ENCODE assay signal across 10 cellular contexts in the genomic region with DNA sequence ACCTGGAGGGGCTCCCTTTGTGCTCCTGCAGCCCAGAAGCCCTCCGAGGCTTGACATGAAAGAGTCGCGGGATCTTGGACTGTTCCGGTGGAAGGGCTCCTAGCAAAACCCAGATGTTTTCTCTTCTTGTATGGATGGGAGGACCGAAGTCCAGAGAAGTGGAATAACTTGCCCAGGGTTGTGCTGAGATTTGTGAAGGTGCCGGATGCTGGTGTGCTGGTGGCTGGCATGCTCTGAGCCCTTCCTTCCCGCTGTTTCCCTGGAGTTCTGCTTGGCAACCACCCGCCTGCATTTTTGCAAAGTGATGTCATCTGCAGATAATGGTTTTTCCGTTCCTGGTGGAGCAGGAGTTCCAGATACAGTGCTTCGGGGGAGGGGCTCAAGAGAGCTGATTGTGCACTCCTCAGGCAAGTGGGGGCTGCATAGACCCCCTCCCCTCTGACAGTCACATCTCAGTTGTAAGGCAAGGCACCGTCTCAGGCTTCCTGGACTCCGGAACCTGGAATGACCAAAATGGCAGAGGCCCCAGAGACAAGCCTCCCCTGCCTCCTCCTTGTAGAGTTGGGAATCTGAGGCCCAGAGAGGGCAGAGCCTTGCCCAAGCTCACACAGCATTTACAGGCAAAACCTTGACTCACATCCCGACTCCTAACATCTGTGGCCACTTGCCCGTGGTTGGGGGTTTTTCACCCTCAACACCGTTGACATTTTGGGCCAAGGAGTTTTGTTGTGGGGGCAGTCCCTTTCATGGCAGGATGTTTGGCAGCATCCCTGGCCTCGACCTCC.
A peak's percentile ranks its signal among the peaks of the same experiment; 100 is the strongest.
DNase-seq lines count a peak whose midpoint lies in the region; ATAC-seq and TF ChIP-seq lines count a peak whose summit lies in the region.
"Had no signal": no experiment of that assay in that cellular context is flagged by ENCODE, and none has a peak within 500 bp of the region (broad histone marks: within the 10 kb centered on the region; RNA-seq: fewer than 3 reads in every experiment).

No MANE protein-coding gene starts in this region.

- DNase-seq in activated T-cell treated with anti-CD3 and anti-CD28 coated beads, Interleukin-2, amount 50 U/mL, for 1 hour = peak; percentile 11
- no peak for DNase-seq in activated T-cell treated with anti-CD3 and anti-CD28 coated beads for 4 hours
- peak; percentile 20 for DNase-seq in Panc1 (ENCODE audit: low read depth, low spot score)
- peak; percentile 78 for DNase-seq in epithelial cell of proximal tubule (ENCODE audit: low read depth)
- no peak for DNase-seq in effector memory CD4-positive, alpha-beta T cell
- DNase-seq in SHP77 treated with DMSO at 0.1 percent for 48 hours (lab: John Stamatoyannopoulos, UW) = no peak
- DNase-seq in OCI-M2 (lab: John Stamatoyannopoulos, UW; ENCODE audit: unreplicated experiment) = no peak
- DNase-seq: activated naive CD8-positive, alpha-beta T cell treated with anti-CD3 and anti-CD28 coated beads, Interleukin-2, amount 10 ng/mL, durations not matched to agents 7 days and 5 days had no signal

- POLR2A ChIA-PET in Panc1 (lab: Charles Lee) = no interaction called here

- peak; percentile 85 for ATAC-seq in Panc1
- ATAC-seq: GM12878 had no signal

- TF ChIP-seq CTCF in Panc1 (IDR thresholded peaks at IDR 0.05) (no peak), epithelial cell of proximal tubule (conservative IDR thresholded peaks at IDR 0.05; ENCODE audit: low read depth, low read length) (no peak)

- no TSS peak for BruUV-seq in Panc1 (replicated peaks; lab: Mats Ljungman, UMichigan)

- H3K9me3 ChIP-seq in Panc1 (ENCODE audit: control insufficient read depth, insufficient read depth, low read depth, low read length) (no peaks in the 10 kb centered on the region), muscle layer of duodenum (ENCODE audit: control insufficient read depth in 1 of 2, low read length in 2 of 2) (no peaks in the 10 kb centered on the region)
- H3K9me3 ChIP-seq in effector memory CD4-positive, alpha-beta T cell (ENCODE audit: control insufficient read depth, low read length) = no peaks in the 10 kb centered on the region

- no peak overlapping the region for H3K4me3 ChIP-seq in Panc1 (ENCODE audit: low read depth in 2 of 2, low read length in 2 of 2)
- H3K4me3 ChIP-seq in epithelial cell of proximal tubule (ENCODE audit: low read depth, low read length) = peak overlapping the region; percentile 45
- no peak overlapping the region for H3K4me3 ChIP-seq in muscle layer of duodenum (ENCODE audit: low read depth in 1 of 2, low read length in 2 of 2)
- no peak overlapping the region for H3K4me3 ChIP-seq in effector memory CD4-positive, alpha-beta T cell (ENCODE audit: insufficient read depth, low read depth, low read length, poor library complexity, severe bottlenecking)
- H3K4me3 ChIP-seq: GM12878 had no signal

- in situ Hi-C loops in Panc1 (cut with HindIII; ENCODE audit: low pct_unique_long_range_greater_than_20kb, low sequenced_read_pairs) = no loop called here

- no peaks in the 10 kb centered on the region for H3K36me3 ChIP-seq in Panc1 (ENCODE audit: control insufficient read depth, insufficient read depth, low read length)
- peaks cover 0 to 14% of the 10 kb centered on the region in 2 donors for H3K36me3 ChIP-seq in muscle layer of duodenum (ENCODE audit: control insufficient read depth in 1 of 2, insufficient read depth in 2 of 2, low read length in 2 of 2)
- H3K36me3 ChIP-seq in effector memory CD4-positive, alpha-beta T cell (ENCODE audit: control insufficient read depth, insufficient read depth, low read length) = no peaks in the 10 kb centered on the region

- intact Hi-C loops in Panc1 (cut with micrococcal nuclease; ENCODE audit: unreplicated experiment) = no loop called here

- CTCF ChIA-PET in Panc1 (lab: Charles Lee) = no interaction called here

- H3K27ac ChIP-seq in Panc1 (ENCODE audit: low read length) (peak overlapping the region; percentile 70), muscle layer of duodenum (ENCODE audit: low read length) (peak overlapping the region; percentile 90)
- H3K27ac ChIP-seq in effector memory CD4-positive, alpha-beta T cell (ENCODE audit: insufficient read depth, low read length, poor library complexity, severe bottlenecking) = no peak overlapping the region

- H3K4me1 ChIP-seq in Panc1 (ENCODE audit: control insufficient read depth, insufficient read depth, low read length) (peaks cover 16% of the 10 kb centered on the region), muscle layer of duodenum (ENCODE audit: control insufficient read depth in 1 of 2, insufficient read depth in 2 of 2, low read length in 2 of 2) (peaks cover 25% of the 10 kb centered on the region in 2 donors)
- H3K4me1 ChIP-seq in effector memory CD4-positive, alpha-beta T cell (ENCODE audit: control insufficient read depth, insufficient read depth, low read length, poor library complexity, severe bottlenecking) = no peaks in the 10 kb centered on the region

- no peaks in the 10 kb centered on the region for H3K27me3 ChIP-seq in Panc1 (ENCODE audit: control insufficient read depth, insufficient read depth, low read length)
- H3K27me3 ChIP-seq in muscle layer of duodenum (ENCODE audit: low read depth, low read length) = no peaks in the 10 kb centered on the region
- no peaks in the 10 kb centered on the region for H3K27me3 ChIP-seq in effector memory CD4-positive, alpha-beta T cell (replicated peaks; ENCODE audit: control insufficient read depth, insufficient read depth, low read length, poor library complexity, severe bottlenecking)

Comparison
In these comparisons a context has a peak if more than half of its experiments do, and no peak if none do; other contexts are left out.
1. DNase-seq: peak in activated T-cell treated with anti-CD3 and anti-CD28 coated beads, Interleukin-2, amount 50 U/mL, for 1 hour (single experiment), Panc1 (single experiment) and epithelial cell of proximal tubule (single experiment); none in activated T-cell treated with anti-CD3 and anti-CD28 coated beads for 4 hours (single experiment), effector memory CD4-positive, alpha-beta T cell (0 of 3), SHP77 treated with DMSO at 0.1 percent for 48 hours (single experiment) and OCI-M2 (single experiment).